Comparison of ENCODE assay signal across 16 cellular contexts in the genomic region with DNA sequence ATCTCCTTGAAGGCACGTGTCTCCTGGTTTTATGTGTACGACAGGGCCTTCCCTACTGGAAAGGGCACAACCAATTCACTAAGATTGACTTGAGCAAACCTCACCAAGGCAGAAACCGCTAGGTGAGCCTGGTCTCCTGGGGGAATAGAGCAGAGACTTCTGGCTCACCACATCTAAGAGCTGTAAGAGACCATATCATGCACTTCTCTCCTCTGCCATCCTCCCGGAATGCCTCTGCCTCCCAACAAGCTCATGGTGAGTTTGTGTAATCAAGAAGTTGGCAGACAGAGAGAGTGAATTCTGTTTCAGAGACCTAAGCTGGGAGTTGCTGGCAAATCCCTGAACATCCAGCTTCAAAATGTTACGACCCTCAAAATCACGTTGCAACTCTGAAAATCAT.
"Had no signal": no experiment of that assay in that cellular context is flagged by ENCODE, and none has a peak within 500 bp of the region (broad histone marks: within the 10 kb centered on the region; RNA-seq: fewer than 3 reads in every experiment).

No MANE protein-coding gene starts in this region.

- H3K4me3 ChIP-seq: coronary artery, gastroesophageal sphincter, upper lobe of right lung had no signal

- H3K4me3 Mint-ChIP-seq: activated CD4-positive, alpha-beta memory T cell treated with anti-CD3 and anti-CD28 coated beads for 36 hours; activated naive CD8-positive, alpha-beta T cell treated with anti-CD3 and anti-CD28 coated beads, Interleukin-2, amount 10 ng/mL, durations not matched to agents 7 days and 5 days; activated T-helper 17 cell treated with anti-CD3 and anti-CD28 coated beads, Interleukin-2, amount 50 U/mL, for 72 hours; central memory CD8-positive, alpha-beta T cell; natural killer cell had no signal

- H3K4me1 ChIP-seq: gastroesophageal sphincter, upper lobe of right lung had no signal

- H3K9me3 Mint-ChIP-seq: activated CD4-positive, alpha-beta memory T cell treated with anti-CD3 and anti-CD28 coated beads for 36 hours; activated naive CD8-positive, alpha-beta T cell treated with anti-CD3 and anti-CD28 coated beads, Interleukin-2, amount 10 ng/mL, durations not matched to agents 7 days and 5 days; activated T-helper 17 cell treated with anti-CD3 and anti-CD28 coated beads, Interleukin-2, amount 50 U/mL, for 72 hours; central memory CD8-positive, alpha-beta T cell; natural killer cell had no signal

- H3K27me3 Mint-ChIP-seq: activated CD4-positive, alpha-beta memory T cell treated with anti-CD3 and anti-CD28 coated beads for 36 hours; activated naive CD8-positive, alpha-beta T cell treated with anti-CD3 and anti-CD28 coated beads, Interleukin-2, amount 10 ng/mL, durations not matched to agents 7 days and 5 days; activated T-helper 17 cell treated with anti-CD3 and anti-CD28 coated beads, Interleukin-2, amount 50 U/mL, for 72 hours; central memory CD8-positive, alpha-beta T cell had no signal

- H3K27ac Mint-ChIP-seq: activated CD4-positive, alpha-beta memory T cell treated with anti-CD3 and anti-CD28 coated beads for 36 hours; activated naive CD8-positive, alpha-beta T cell treated with anti-CD3 and anti-CD28 coated beads, Interleukin-2, amount 10 ng/mL, durations not matched to agents 7 days and 5 days; activated T-helper 17 cell treated with anti-CD3 and anti-CD28 coated beads, Interleukin-2, amount 50 U/mL, for 72 hours; natural killer cell had no signal

- DNase-seq: activated CD4-positive, alpha-beta memory T cell treated with anti-CD3 and anti-CD28 coated beads for 36 hours; activated naive CD4-positive, alpha-beta T cell treated with Interleukin-2 at 50 U/mL for 16 hours; activated naive CD8-positive, alpha-beta T cell treated with anti-CD3 and anti-CD28 coated beads, Interleukin-2, amount 10 ng/mL, durations not matched to agents 7 days and 5 days; brain microvascular endothelial cell; natural killer cell; nucleus accumbens; posterior cingulate gyrus; retina; stimulated activated CD4-positive, alpha-beta T cell treated with anti-CD3 and anti-CD28 coated beads, Interleukin-1b, Interleukin-23, amount 100 ng/mL, for 48 hours; stimulated activated CD8-positive, alpha-beta memory T cell treated with anti-CD3 and anti-CD28 coated beads, Interleukin-4, amount 100 ng/mL, for 48 hours; stimulated activated naive CD4-positive, alpha-beta T cell; upper lobe of right lung had no signal

- ATAC-seq: activated T-helper 17 cell treated with anti-CD3 and anti-CD28 coated beads, Interleukin-2, amount 50 U/mL, for 72 hours; gastroesophageal sphincter; natural killer cell; upper lobe of right lung had no signal

- H3K36me3 Mint-ChIP-seq: activated naive CD8-positive, alpha-beta T cell treated with anti-CD3 and anti-CD28 coated beads, Interleukin-2, amount 10 ng/mL, durations not matched to agents 7 days and 5 days; natural killer cell had no signal

- H3K36me3 ChIP-seq: brain microvascular endothelial cell, gastroesophageal sphincter, upper lobe of right lung had no signal

- H3K27ac ChIP-seq: brain microvascular endothelial cell, coronary artery, gastroesophageal sphincter, upper lobe of right lung had no signal

- H3K27me3 ChIP-seq: brain microvascular endothelial cell, gastroesophageal sphincter, upper lobe of right lung had no signal

- H3K4me1 Mint-ChIP-seq: activated naive CD8-positive, alpha-beta T cell treated with anti-CD3 and anti-CD28 coated beads, Interleukin-2, amount 10 ng/mL, durations not matched to agents 7 days and 5 days; central memory CD8-positive, alpha-beta T cell; natural killer cell had no signal
